ENCODE assay signal across 14 cellular contexts in the genomic region with DNA sequence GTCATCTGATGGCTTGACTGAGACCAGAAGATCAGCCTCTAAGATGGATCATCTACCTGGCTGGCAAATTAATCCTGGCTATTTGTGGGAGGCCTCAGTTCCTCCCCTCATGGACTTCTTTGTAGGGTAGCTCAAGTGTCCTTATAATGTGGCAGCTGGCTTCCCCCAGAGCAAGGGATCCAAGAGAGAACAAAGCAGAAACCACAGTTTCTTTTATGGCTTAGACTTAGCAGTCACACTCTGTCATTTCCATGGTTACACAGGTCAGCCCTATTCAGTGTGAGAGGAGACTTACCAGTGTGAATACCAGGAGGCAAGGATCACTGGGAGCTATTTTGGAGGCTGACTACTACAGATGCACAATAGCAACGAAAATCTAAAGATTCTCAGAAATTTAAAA. TPM values are rescaled to one million over a fixed set of nuclear protein-coding genes. Genes with fewer than 3 reads are reported as not detected.
A peak's percentile ranks its signal among the peaks of the same experiment; 100 is the strongest.
DNase-seq lines count a peak whose midpoint lies in the region; ATAC-seq and TF ChIP-seq lines count a peak whose summit lies in the region.
"Had no signal": no experiment of that assay in that cellular context is flagged by ENCODE, and none has a peak within 500 bp of the region (broad histone marks: within the 10 kb centered on the region; RNA-seq: fewer than 3 reads in every experiment).

No MANE protein-coding gene starts in this region.

- no peaks in the 10 kb centered on the region for H3K27me3 Mint-ChIP-seq in WTC11 (ENCODE audit: low read depth)
- peaks cover 8% of the 10 kb centered on the region for H3K27me3 Mint-ChIP-seq in activated CD8-positive, alpha-beta T cell treated with anti-CD3 and anti-CD28 coated beads, Interleukin-2, amount 10 ng/mL, durations not matched to agents 7 days and 5 days (ENCODE audit: low read depth)

- peaks cover 10% of the 10 kb centered on the region for H3K4me1 Mint-ChIP-seq in WTC11
- peaks cover 2% of the 10 kb centered on the region for H3K4me1 Mint-ChIP-seq in activated CD8-positive, alpha-beta T cell treated with anti-CD3 and anti-CD28 coated beads, Interleukin-2, amount 10 ng/mL, durations not matched to agents 7 days and 5 days (ENCODE audit: low read depth)
- H3K4me1 Mint-ChIP-seq: nephron had no signal

- no peaks in the 10 kb centered on the region for H3K9me2 ChIP-seq in Loucy (replicated peaks; ENCODE audit: low read depth, low read length)

- DNase-seq in NCI-H748 (lab: John Stamatoyannopoulos, UW; ENCODE audit: unreplicated experiment) (peak; percentile 55), NCI-H748 treated with DMSO at 0.1 percent for 48 hours (lab: John Stamatoyannopoulos, UW) (no peak), WTC11 (ENCODE audit: low spot score) (no peak), GM19240 (ENCODE audit: insufficient read length, low spot score) (no peak)
- DNase-seq in activated CD8-positive, alpha-beta T cell treated with anti-CD3 and anti-CD28 coated beads, Interleukin-2, amount 10 ng/mL, durations not matched to agents 7 days and 5 days, result no peak
- DNase-seq: body of pancreas, KG1, NCI-H510A treated with DMSO at 0.1 percent for 48 hours, spleen had no signal

- H2AFZ ChIP-seq in Loucy (ENCODE audit: low read length), result 0 out of 2 replicates have a peak overlapping the region, but pooled peaks have one; percentile 65

- no peak overlapping the region for H3K4me3 Mint-ChIP-seq in WTC11
- no peak overlapping the region for H3K4me3 Mint-ChIP-seq in activated CD8-positive, alpha-beta T cell treated with anti-CD3 and anti-CD28 coated beads, Interleukin-2, amount 10 ng/mL, durations not matched to agents 7 days and 5 days
- H3K4me3 Mint-ChIP-seq: nephron had no signal

- no peaks in the 10 kb centered on the region for H3K36me3 ChIP-seq in Loucy (ENCODE audit: insufficient read depth, low read length)
- H3K36me3 ChIP-seq: spleen, tibial nerve had no signal

- no peaks in the 10 kb centered on the region for H4K20me1 ChIP-seq in Loucy (ENCODE audit: insufficient read depth, low read length, poor library complexity, severe bottlenecking)

- H3K9me3 ChIP-seq in Loucy (ENCODE audit: insufficient read depth, low read depth, low read length), result no peaks in the 10 kb centered on the region
- H3K9me3 ChIP-seq: body of pancreas, spleen, tibial nerve had no signal

- CTCF ChIA-PET in WTC11 (lab: Charles Lee), result no interaction called here
- CTCF ChIA-PET in activated CD8-positive, alpha-beta T cell treated with anti-CD3 and anti-CD28 coated beads, Interleukin-2, amount 10 ng/mL, durations not matched to agents 7 days and 5 days (lab: Charles Lee), result no interaction called here

- H3K79me2 ChIP-seq in Loucy (ENCODE audit: insufficient read depth, low read length), result no peaks in the 10 kb centered on the region

- no peaks in the 10 kb centered on the region for H3K36me3 Mint-ChIP-seq in WTC11
- no peaks in the 10 kb centered on the region for H3K36me3 Mint-ChIP-seq in activated CD8-positive, alpha-beta T cell treated with anti-CD3 and anti-CD28 coated beads, Interleukin-2, amount 10 ng/mL, durations not matched to agents 7 days and 5 days (ENCODE audit: low read depth)

- H3K4me3 ChIP-seq in Loucy (ENCODE audit: low read length, poor library complexity, severe bottlenecking), result no peak overlapping the region
- H3K4me3 ChIP-seq: body of pancreas, spleen, tibial nerve had no signal

- H3K27me3 ChIP-seq in Loucy (ENCODE audit: insufficient read depth, low read length, poor library complexity, severe bottlenecking), result no peaks in the 10 kb centered on the region
- H3K27me3 ChIP-seq: body of pancreas, spleen, tibial nerve had no signal

- TF ChIP-seq CTCF in Loucy (conservative IDR thresholded peaks at IDR 0.05; ENCODE audit: low read length) (no peak), WTC11 (IDR thresholded peaks at IDR 0.05) (no peak)

- POLR2A ChIA-PET in WTC11 (lab: Charles Lee), result no interaction called here
- POLR2A ChIA-PET in activated CD8-positive, alpha-beta T cell treated with anti-CD3 and anti-CD28 coated beads, Interleukin-2, amount 10 ng/mL, durations not matched to agents 7 days and 5 days (lab: Charles Lee), result no interaction called here

- no peaks in the 10 kb centered on the region for H3F3A ChIP-seq in Loucy (ENCODE audit: low read depth)

- H3K9me3 Mint-ChIP-seq in WTC11, result no peaks in the 10 kb centered on the region
- H3K9me3 Mint-ChIP-seq in activated CD8-positive, alpha-beta T cell treated with anti-CD3 and anti-CD28 coated beads, Interleukin-2, amount 10 ng/mL, durations not matched to agents 7 days and 5 days (ENCODE audit: insufficient read depth), result no peaks in the 10 kb centered on the region
- H3K9me3 Mint-ChIP-seq: nephron had no signal

- peak overlapping the region; percentile 28 for H3K4me2 ChIP-seq in Loucy (ENCODE audit: low read depth, low read length, poor library complexity, severe bottlenecking)

- no peak overlapping the region for H3K9ac ChIP-seq in Loucy (ENCODE audit: low read depth, low read length, poor library complexity, severe bottlenecking)

- H3K4me1 ChIP-seq in Loucy (ENCODE audit: insufficient read depth, low read length, poor library complexity, severe bottlenecking), result peaks cover 8% of the 10 kb centered on the region
- H3K4me1 ChIP-seq: body of pancreas, tibial nerve had no signal

- no peak overlapping the region for H3K27ac Mint-ChIP-seq in WTC11
- no peak overlapping the region for H3K27ac Mint-ChIP-seq in activated CD8-positive, alpha-beta T cell treated with anti-CD3 and anti-CD28 coated beads, Interleukin-2, amount 10 ng/mL, durations not matched to agents 7 days and 5 days
- H3K27ac Mint-ChIP-seq: nephron had no signal

- ATAC-seq in WTC11, result peak; percentile 34; the same call in 1 of the 2 replicates
- ATAC-seq in activated CD8-positive, alpha-beta T cell treated with anti-CD3 and anti-CD28 coated beads, Interleukin-2, amount 10 ng/mL, durations not matched to agents 7 days and 5 days, result no peak
- ATAC-seq in HG03457 (IDR thresholded peaks at IDR 0.05; ENCODE audit: unreplicated experiment), result no peak
- ATAC-seq in GM21576 (IDR thresholded peaks at IDR 0.05; ENCODE audit: unreplicated experiment), result no peak
- ATAC-seq: body of pancreas had no signal

TF ChIP-seq in WTC11, 78 proteins besides CTCF, POLR2A, EP300 and RAD21 (continues in another document):
- no peak for TF ChIP-seq GABPB1 (CRISPR knock-in tag; IDR thresholded peaks at IDR 0.05)
- TF ChIP-seq PRDM15 (CRISPR knock-in tag; IDR thresholded peaks at IDR 0.05), result no peak
- TF ChIP-seq USF1 (CRISPR knock-in tag; IDR thresholded peaks at IDR 0.05), result no peak
- TF ChIP-seq ZNF317 (CRISPR knock-in tag; IDR thresholded peaks at IDR 0.05; ENCODE audit: borderline replicate concordance, low read depth), result no peak
- no peak for TF ChIP-seq SMAD3 (CRISPR knock-in tag; IDR thresholded peaks at IDR 0.05; ENCODE audit: borderline replicate concordance)

RNA-seq across cellular contexts. Expression of gene ARL14, which starts 15.3 kb away (rescaled TPM):
- not detected in 3 replicates for total RNA-seq in WTC11 (2021)
- not detected for total RNA-seq in activated CD8-positive, alpha-beta T cell treated with anti-CD3 and anti-CD28 coated beads, Interleukin-2, amount 10 ng/mL, durations not matched to agents 7 days and 5 days
- total RNA-seq: tibial nerve had no signal
